ENCODE assay signal across 11 cellular contexts in the genomic region with DNA sequence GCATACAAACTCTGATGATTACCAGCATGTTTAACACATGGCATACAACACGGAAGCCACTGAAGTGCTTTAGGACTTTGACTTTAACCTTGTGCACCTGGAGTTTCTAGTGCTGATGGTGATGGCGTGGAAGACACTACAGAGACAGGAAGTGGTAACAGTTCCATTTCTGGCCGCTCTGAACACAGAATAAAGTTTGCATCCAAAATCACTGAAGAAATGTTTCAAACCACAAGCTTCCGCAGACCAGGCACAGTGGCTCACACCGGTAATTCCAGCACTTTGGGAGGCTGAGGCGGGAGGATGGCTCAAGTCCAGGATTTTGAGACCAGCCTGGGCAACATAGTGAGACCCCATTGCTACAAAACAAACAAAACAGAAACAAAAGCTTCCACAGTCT. TPM values are rescaled to one million over a fixed set of nuclear protein-coding genes. Genes with fewer than 3 reads are reported as not detected.
DNase-seq lines count a peak whose midpoint lies in the region; ATAC-seq and TF ChIP-seq lines count a peak whose summit lies in the region.
"Had no signal": no experiment of that assay in that cellular context is flagged by ENCODE, and none has a peak within 500 bp of the region (broad histone marks: within the 10 kb centered on the region; RNA-seq: fewer than 3 reads in every experiment).

No MANE protein-coding gene starts in this region.

- H3K27me3 ChIP-seq in Peyer's patch (no peaks in the 10 kb centered on the region), transverse colon (no peaks in the 10 kb centered on the region)

- ATAC-seq in HG02759 (IDR thresholded peaks at IDR 0.05; ENCODE audit: unreplicated experiment): peak; percentile 88

- DNase-seq in activated naive CD4-positive, alpha-beta T cell treated with anti-CD3 and anti-CD28 coated beads, Interleukin-2, amount 10 ng/mL, durations not matched to agents 7 days and 5 days: peak; percentile 61
- no peak for DNase-seq in activated naive CD4-positive, alpha-beta T cell treated with anti-CD3 and anti-CD28 coated beads, Interleukin-2, amount 50 U/mL, for 16 hours
- DNase-seq in Peyer's patch (peak in 2 of 3 donors; percentile 61 to 64), transverse colon (peak; percentile 13), posterior cingulate gyrus (no peak), NCI-H524 treated with DMSO at 0.1 percent for 48 hours (lab: John Stamatoyannopoulos, UW) (no peak)
- DNase-seq in effector CD8-positive, alpha-beta T cell (lab: John Stamatoyannopoulos, UW): no peak
- DNase-seq: occipital lobe, PC-9 had no signal

- TF ChIP-seq CTCF in Peyer's patch (IDR thresholded peaks at IDR 0.05) (peak in 1 of 6 experiments; percentile 21), transverse colon (IDR thresholded peaks at IDR 0.05) (no peak)

- intact Hi-C loops in transverse colon (cut with DNase I; ENCODE audit: low total_unique reads) (no loop called here), posterior cingulate gyrus (cut with DNase I) (no loop called here)

- no peak for TF ChIP-seq POLR2A in Peyer's patch (IDR thresholded peaks at IDR 0.05)
- no peak for TF ChIP-seq POLR2A in transverse colon (IDR thresholded peaks at IDR 0.05)

- peak overlapping the region; percentile 77 for H3K27ac Mint-ChIP-seq in activated naive CD4-positive, alpha-beta T cell treated with anti-CD3 and anti-CD28 coated beads, Interleukin-2, amount 10 ng/mL, durations not matched to agents 7 days and 5 days

- no peaks in the 10 kb centered on the region for H3K36me3 Mint-ChIP-seq in activated naive CD4-positive, alpha-beta T cell treated with anti-CD3 and anti-CD28 coated beads, Interleukin-2, amount 10 ng/mL, durations not matched to agents 7 days and 5 days

- H3K4me1 ChIP-seq in Peyer's patch (peaks cover 0 to 6% (median 2%) of the 10 kb centered on the region in 4 donors), transverse colon (peaks cover 0 to 10% (median 0%) of the 10 kb centered on the region in 4 donors)

- in situ Hi-C loops in transverse colon (cut with MboI; ENCODE audit: low pct_ligation_motif_present in 1 of 4, low pct_unique_long_range_greater_than_20kb in 1 of 4, low sequenced_read_pairs in 3 of 4): loop anchor here in 3 of 4 donors (10.0 to 25.0 kb wide), 2 partner anchors 133 to 190 kb away; no protein-coding TSS in a partner anchor

- no peaks in the 10 kb centered on the region for H3K9me3 ChIP-seq in Peyer's patch
- no peaks in the 10 kb centered on the region for H3K9me3 ChIP-seq in transverse colon

- no peaks in the 10 kb centered on the region for H3K9me3 Mint-ChIP-seq in activated naive CD4-positive, alpha-beta T cell treated with anti-CD3 and anti-CD28 coated beads, Interleukin-2, amount 10 ng/mL, durations not matched to agents 7 days and 5 days

- TF ChIP-seq EP300 in transverse colon (IDR thresholded peaks at IDR 0.05; ENCODE audit: low read depth): no peak

- H3K4me3 ChIP-seq in Peyer's patch: no peak overlapping the region
- H3K4me3 ChIP-seq in transverse colon: no peak overlapping the region
- H3K4me3 ChIP-seq: PC-9 had no signal

- H3K27me3 Mint-ChIP-seq in activated naive CD4-positive, alpha-beta T cell treated with anti-CD3 and anti-CD28 coated beads, Interleukin-2, amount 10 ng/mL, durations not matched to agents 7 days and 5 days: peaks cover 8% of the 10 kb centered on the region

- WGBS in transverse colon (ENCODE audit: low coverage in 1 of 2), 2 donors: 40 to 43% methylated on average over 2 to 6 of the region's 6 CpGs

- H3K4me3 Mint-ChIP-seq in activated naive CD4-positive, alpha-beta T cell treated with anti-CD3 and anti-CD28 coated beads, Interleukin-2, amount 10 ng/mL, durations not matched to agents 7 days and 5 days: no peak overlapping the region

- H3K27ac ChIP-seq in Peyer's patch: peak overlapping the region in 1 of 4 donors; percentile 48
- no peak overlapping the region for H3K27ac ChIP-seq in transverse colon
- H3K27ac ChIP-seq: HL-60, PC-9 had no signal

- CTCF ChIA-PET in activated naive CD4-positive, alpha-beta T cell treated with anti-CD3 and anti-CD28 coated beads, Interleukin-2, amount 10 ng/mL, durations not matched to agents 7 days and 5 days (lab: Charles Lee): interaction anchor here (1.0 kb wide), 1 partner anchor 191 kb away, joined by 4 read pairs; no protein-coding TSS in a partner anchor

- H3K4me1 Mint-ChIP-seq in activated naive CD4-positive, alpha-beta T cell treated with anti-CD3 and anti-CD28 coated beads, Interleukin-2, amount 10 ng/mL, durations not matched to agents 7 days and 5 days: peaks cover 28% of the 10 kb centered on the region

- H3K36me3 ChIP-seq in Peyer's patch (no peaks in the 10 kb centered on the region), transverse colon (no peaks in the 10 kb centered on the region)

RNA-seq across cellular contexts. Expression of gene TNPO3, which starts 40.3 kb away (rescaled TPM):
- 10 to 100 TPM; 25.2 to 55.3 (median 42.1) TPM for total RNA-seq in Peyer's patch
- total RNA-seq in transverse colon: 10 to 100 TPM; 29.9 to 41.6 (median 37.8) TPM

RNA-seq across cellular contexts. Expression of gene TSPAN33, which starts 49.2 kb away (rescaled TPM):
- 10 to 100 TPM in 1 of 4 donors, 1 to 10 TPM in 3; 1.0 to 28.9 (median 3.5) TPM for total RNA-seq in Peyer's patch
- 1 to 10 TPM; 2.5 to 8.1 (median 2.9) TPM for total RNA-seq in transverse colon

Comparison
In these comparisons a context has a peak if more than half of its experiments do, and no peak if none do; other contexts are left out.
1. DNase-seq: peak in activated naive CD4-positive, alpha-beta T cell treated with anti-CD3 and anti-CD28 coated beads, Interleukin-2, amount 10 ng/mL, durations not matched to agents 7 days and 5 days (single experiment), Peyer's patch (2 of 3) and transverse colon (single experiment); none in activated naive CD4-positive, alpha-beta T cell treated with anti-CD3 and anti-CD28 coated beads, Interleukin-2, amount 50 U/mL, for 16 hours (single experiment), posterior cingulate gyrus (0 of 10), NCI-H524 treated with DMSO at 0.1 percent for 48 hours (single experiment) and effector CD8-positive, alpha-beta T cell (single experiment).